Comparison of ENCODE assay signal across 8 cellular contexts in genomic region chr1:24705260-24706073, GRCh38. TPM values are rescaled to one million over a fixed set of nuclear protein-coding genes. Genes with fewer than 3 reads are reported as not detected.
DNase-seq lines count a peak whose midpoint lies in the region; ATAC-seq and TF ChIP-seq lines count a peak whose summit lies in the region.

No MANE protein-coding gene starts in this region.

- no peaks in the 10 kb centered on the region for H3K36me3 Mint-ChIP-seq in activated T-helper 2 cell treated with anti-CD3 and anti-CD28 coated beads, Interferon-gamma antibody, Interleukin-2, Interleukin-4, amounts not matched to agents 10 μg/mL and 5 μg/mL and 100 μg/mL, durations not matched to agents 14 hours and 24 hours and 36 hours (ENCODE audit: low read depth)
- no peaks in the 10 kb centered on the region for H3K36me3 Mint-ChIP-seq in nephron progenitor cell (ENCODE audit: low read depth)

- intact Hi-C loops in activated T-helper 2 cell treated with anti-CD3 and anti-CD28 coated beads, Interferon-gamma antibody, Interleukin-2, Interleukin-4, amounts not matched to agents 10 μg/mL and 5 μg/mL and 100 μg/mL, durations not matched to agents 14 hours and 24 hours and 36 hours (cut with micrococcal nuclease), result no loop called here
- intact Hi-C loops in vagina (cut with DNase I), result no loop called here

- DNase-seq in D341Med (ENCODE audit: low spot score) (peak; percentile 68), NCI-H2227 treated with DMSO at 0.1 percent for 48 hours (lab: John Stamatoyannopoulos, UW) (peak; percentile 96), germinal center (ENCODE audit: low spot score) (peak; percentile 80), nephron progenitor cell (peak; percentile 69), vagina (ENCODE audit: extremely low spot score in 2 of 2) (no peak)
- DNase-seq in activated T-helper 2 cell treated with anti-CD3 and anti-CD28 coated beads, Interferon-gamma antibody, Interleukin-2, Interleukin-4, amounts not matched to agents 10 μg/mL and 5 μg/mL and 100 μg/mL, durations not matched to agents 14 hours and 24 hours and 36 hours (ENCODE audit: low spot score), result peak; percentile 35

- H3K27me3 ChIP-seq in vagina, result no peaks in the 10 kb centered on the region

- no peak overlapping the region for H3K27ac Mint-ChIP-seq in activated T-helper 2 cell treated with anti-CD3 and anti-CD28 coated beads, Interferon-gamma antibody, Interleukin-2, Interleukin-4, amounts not matched to agents 10 μg/mL and 5 μg/mL and 100 μg/mL, durations not matched to agents 14 hours and 24 hours and 36 hours
- peak overlapping the region; percentile 65 for H3K27ac Mint-ChIP-seq in nephron progenitor cell

- peak overlapping the region; percentile 34 for H3K27ac ChIP-seq in vagina

- no peak for TF ChIP-seq POLR2A in vagina (IDR thresholded peaks at IDR 0.05)

- peak; percentile 62 for ATAC-seq in HG02642 (IDR thresholded peaks at IDR 0.05; ENCODE audit: poor library complexity, unreplicated experiment)
- ATAC-seq in GM18909 (IDR thresholded peaks at IDR 0.05; ENCODE audit: poor library complexity, unreplicated experiment), result no peak

- TF ChIP-seq CTCF in nephron progenitor cell (IDR thresholded peaks at IDR 0.05) (no peak), vagina (IDR thresholded peaks at IDR 0.05) (no peak)

- H3K4me3 Mint-ChIP-seq in activated T-helper 2 cell treated with anti-CD3 and anti-CD28 coated beads, Interferon-gamma antibody, Interleukin-2, Interleukin-4, amounts not matched to agents 10 μg/mL and 5 μg/mL and 100 μg/mL, durations not matched to agents 14 hours and 24 hours and 36 hours (ENCODE audit: low read depth), result no peak overlapping the region
- H3K4me3 Mint-ChIP-seq in nephron progenitor cell, result peak overlapping the region; percentile 3

- H3K9me3 ChIP-seq in vagina, result no peaks in the 10 kb centered on the region

- H3K4me3 ChIP-seq in vagina, result peak overlapping the region in 1 of 2 donors; percentile 2

- H3K36me3 ChIP-seq in vagina, result no peaks in the 10 kb centered on the region

- H3K9me3 Mint-ChIP-seq in activated T-helper 2 cell treated with anti-CD3 and anti-CD28 coated beads, Interferon-gamma antibody, Interleukin-2, Interleukin-4, amounts not matched to agents 10 μg/mL and 5 μg/mL and 100 μg/mL, durations not matched to agents 14 hours and 24 hours and 36 hours, result no peaks in the 10 kb centered on the region
- H3K9me3 Mint-ChIP-seq in nephron progenitor cell, result no peaks in the 10 kb centered on the region

- H3K27me3 Mint-ChIP-seq in activated T-helper 2 cell treated with anti-CD3 and anti-CD28 coated beads, Interferon-gamma antibody, Interleukin-2, Interleukin-4, amounts not matched to agents 10 μg/mL and 5 μg/mL and 100 μg/mL, durations not matched to agents 14 hours and 24 hours and 36 hours (ENCODE audit: low read depth), result no peaks in the 10 kb centered on the region
- H3K27me3 Mint-ChIP-seq in nephron progenitor cell (ENCODE audit: low read depth, poor library complexity), result peaks cover 13% of the 10 kb centered on the region

- H3K4me1 Mint-ChIP-seq in activated T-helper 2 cell treated with anti-CD3 and anti-CD28 coated beads, Interferon-gamma antibody, Interleukin-2, Interleukin-4, amounts not matched to agents 10 μg/mL and 5 μg/mL and 100 μg/mL, durations not matched to agents 14 hours and 24 hours and 36 hours (ENCODE audit: low read depth), result peaks cover 14% of the 10 kb centered on the region
- H3K4me1 Mint-ChIP-seq in nephron progenitor cell, result peaks cover 37% of the 10 kb centered on the region

- H3K4me1 ChIP-seq in vagina, result no peaks in the 10 kb centered on the region

RNA-seq across cellular contexts. Expression of gene CLIC4, which starts 39.8 kb away (rescaled TPM):
- 17.9 and 18.2 TPM in 2 replicates for total RNA-seq in activated T-helper 2 cell treated with anti-CD3 and anti-CD28 coated beads, Interferon-gamma antibody, Interleukin-2, Interleukin-4, amounts not matched to agents 10 μg/mL and 5 μg/mL and 100 μg/mL, durations not matched to agents 14 hours and 24 hours and 36 hours
- 164 TPM for total RNA-seq in vagina

Comparison
In these comparisons a context has a peak if more than half of its experiments do, and no peak if none do; other contexts are left out.
1. DNase-seq: peak in D341Med (single experiment), NCI-H2227 treated with DMSO at 0.1 percent for 48 hours (single experiment), activated T-helper 2 cell treated with anti-CD3 and anti-CD28 coated beads, Interferon-gamma antibody, Interleukin-2, Interleukin-4, amounts not matched to agents 10 μg/mL and 5 μg/mL and 100 μg/mL, durations not matched to agents 14 hours and 24 hours and 36 hours (single experiment), germinal center (single experiment) and nephron progenitor cell (single experiment); none in vagina (0 of 2).